ENCODE assay signal across 8 cellular contexts in the genomic region with DNA sequence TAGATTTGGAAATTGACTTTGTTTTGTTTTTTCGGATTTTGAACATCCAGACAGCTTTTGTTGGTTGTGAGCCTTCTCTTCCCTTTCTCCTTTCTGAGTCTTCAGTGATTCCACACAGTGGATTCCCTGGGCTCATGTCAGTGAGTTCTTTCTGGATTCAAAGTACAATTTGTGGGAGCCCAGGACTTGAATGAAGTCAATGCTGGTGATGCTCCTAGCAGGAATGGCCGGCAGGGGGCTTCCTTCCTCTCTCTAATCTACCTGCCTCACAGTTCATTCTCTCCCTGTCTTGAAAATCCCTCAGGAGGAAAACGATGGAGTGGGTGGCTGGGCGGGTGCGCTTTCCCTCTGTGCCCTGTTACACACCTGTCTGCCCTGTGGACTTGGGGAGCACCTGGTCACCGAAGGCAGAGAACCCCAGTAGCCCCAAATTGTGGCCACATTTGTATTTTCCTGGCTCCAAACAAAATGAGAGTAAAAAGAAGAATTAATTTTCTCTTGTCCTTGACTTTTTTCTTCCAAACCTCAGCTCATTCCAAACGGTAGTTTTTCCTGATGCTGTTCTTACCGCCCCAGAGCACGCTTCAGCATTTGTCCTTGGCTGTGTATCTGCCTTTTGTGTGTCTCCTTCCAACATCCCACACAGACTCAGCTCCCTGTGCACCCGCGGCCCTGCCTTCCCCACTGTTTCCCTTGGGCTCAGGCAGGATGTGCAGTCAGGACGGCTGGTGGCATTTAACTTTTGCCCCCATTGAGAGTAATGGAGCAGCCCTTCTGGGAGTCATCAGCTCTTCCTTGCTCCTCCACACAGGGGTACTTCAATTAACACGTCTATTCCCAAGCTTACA.
A peak's percentile ranks its signal among the peaks of the same experiment; 100 is the strongest.
DNase-seq lines count a peak whose midpoint lies in the region; ATAC-seq lines count a peak whose summit lies in the region.

No MANE protein-coding gene starts in this region.

- no peaks in the 10 kb centered on the region for H3K79me1 ChIP-seq in mesendoderm (ENCODE audit: low read length)

- H3K23ac ChIP-seq in mesendoderm (ENCODE audit: low read length) = no peak overlapping the region

- H3K9me3 ChIP-seq in Karpas-422 (ENCODE audit: low read length) = no peaks in the 10 kb centered on the region
- peaks cover 5% of the 10 kb centered on the region for H3K9me3 ChIP-seq in adipocyte (ENCODE audit: control insufficient read depth, low read length)

- no CpG with 5 or more reads among the region's 13 CpGs for WGBS in mesendoderm (ENCODE audit: extremely low coverage, insufficient coverage, low lambda C conversion rate)

- H3K4ac ChIP-seq in mesendoderm (ENCODE audit: low read depth, low read length) = no peak overlapping the region

- H2BK15ac ChIP-seq in mesendoderm (replicated peaks; ENCODE audit: low read depth) = no peak overlapping the region

- DNase-seq in EL (peak; percentile 30), Karpas-422 (peak; percentile 64), adipocyte (ENCODE audit: low read depth) (peak; percentile 33), mesendoderm (peak; percentile 65), NCI-H128 (lab: John Stamatoyannopoulos, UW; ENCODE audit: unreplicated experiment) (no peak)

- H3K27me3 ChIP-seq in Karpas-422 (ENCODE audit: low read length) (no peaks in the 10 kb centered on the region), adipocyte (replicated peaks; ENCODE audit: control insufficient read depth, insufficient read depth, low read length) (peaks cover 42% of the 10 kb centered on the region), mesendoderm (ENCODE audit: insufficient read depth, low read length, poor library complexity) (no peaks in the 10 kb centered on the region)

- H3K79me2 ChIP-seq in Karpas-422 (ENCODE audit: low read length) (no peaks in the 10 kb centered on the region), mesendoderm (ENCODE audit: control insufficient read depth, insufficient read depth, low read length) (no peaks in the 10 kb centered on the region)

- ATAC-seq in HG03039 (IDR thresholded peaks at IDR 0.05; ENCODE audit: unreplicated experiment) (no peak), GM19324 (IDR thresholded peaks at IDR 0.05; ENCODE audit: low FRiP score, unreplicated experiment) (no peak), GM18870 (IDR thresholded peaks at IDR 0.05; ENCODE audit: unreplicated experiment) (no peak)

- no peak overlapping the region for H2BK5ac ChIP-seq in mesendoderm (ENCODE audit: low read length)

- no peak overlapping the region for H3K27ac ChIP-seq in Karpas-422 (ENCODE audit: low read length)
- no peak overlapping the region for H3K27ac ChIP-seq in mesendoderm (ENCODE audit: low read depth, low read length)

- H3K56ac ChIP-seq in mesendoderm (ENCODE audit: low read length) = no peak overlapping the region

- H4K8ac ChIP-seq in mesendoderm (ENCODE audit: low read depth, low read length) = no peak overlapping the region

- H2AK5ac ChIP-seq in mesendoderm (ENCODE audit: low read length) = no peak overlapping the region

- no peaks in the 10 kb centered on the region for H3K4me1 ChIP-seq in Karpas-422 (ENCODE audit: low read length)
- no peaks in the 10 kb centered on the region for H3K4me1 ChIP-seq in adipocyte (ENCODE audit: control insufficient read depth, insufficient read depth, low read length)
- no peaks in the 10 kb centered on the region for H3K4me1 ChIP-seq in mesendoderm (ENCODE audit: control insufficient read depth, low read depth, low read length)

- H2BK120ac ChIP-seq in mesendoderm (ENCODE audit: low read depth, low read length) = no peak overlapping the region

- no peaks in the 10 kb centered on the region for H4K20me1 ChIP-seq in Karpas-422 (ENCODE audit: insufficient read depth, low read depth, low read length)

- H3K9ac ChIP-seq in Karpas-422 (ENCODE audit: low read length) = no peak overlapping the region
- H3K9ac ChIP-seq in adipocyte (ENCODE audit: low read length) = no peak overlapping the region
- no peak overlapping the region for H3K9ac ChIP-seq in mesendoderm (ENCODE audit: low read length)

- no peaks in the 10 kb centered on the region for H3K9me2 ChIP-seq in Karpas-422 (replicated peaks; ENCODE audit: insufficient read depth, low read length)

- no peak overlapping the region for H3K4me2 ChIP-seq in Karpas-422 (ENCODE audit: low read depth, low read length, poor library complexity, severe bottlenecking)
- no peak overlapping the region for H3K4me2 ChIP-seq in mesendoderm (ENCODE audit: low read length)

- H2AFZ ChIP-seq in Karpas-422 (ENCODE audit: low read length) = no peak overlapping the region

- no peak overlapping the region for H3K4me3 ChIP-seq in Karpas-422 (ENCODE audit: low read length)
- H3K4me3 ChIP-seq in adipocyte (ENCODE audit: low read length) = no peak overlapping the region
- H3K4me3 ChIP-seq in mesendoderm (ENCODE audit: low read length) = no peak overlapping the region

- no peak overlapping the region for H4K5ac ChIP-seq in mesendoderm (ENCODE audit: low read length)

- no peak overlapping the region for H3K18ac ChIP-seq in mesendoderm (ENCODE audit: low read length)

- H3K36me3 ChIP-seq in Karpas-422 (ENCODE audit: insufficient read depth, low read length) = no peaks in the 10 kb centered on the region
- no peaks in the 10 kb centered on the region for H3K36me3 ChIP-seq in adipocyte (ENCODE audit: control insufficient read depth, insufficient read depth, low read length, severe bottlenecking)
- no peaks in the 10 kb centered on the region for H3K36me3 ChIP-seq in mesendoderm (ENCODE audit: control insufficient read depth, insufficient read depth, low read length)
